In genomic region chr2:37471104-37471503, GRCh38 we compare ENCODE assay signal across 2 cellular contexts.
TF ChIP-seq lines count a peak whose summit lies in the region.

No MANE protein-coding gene starts in this region.

TF ChIP-seq in SK-N-SH treated with all-trans-retinoic acid at 6 μM for 48 hours, 23 proteins besides CTCF, POLR2A, EP300 and RAD21 (continued from another document and continues in another):
- TF ChIP-seq CREB5 (CRISPR knock-in tag; IDR thresholded peaks at IDR 0.05; ENCODE audit: low read depth) (no peak), OSR1 (CRISPR knock-in tag; IDR thresholded peaks at IDR 0.05) (no peak), ISL1 (CRISPR knock-in tag; IDR thresholded peaks at IDR 0.05) (peak; percentile 79), CSRNP3 (CRISPR knock-in tag; IDR thresholded peaks at IDR 0.05) (no peak), PATZ1 (CRISPR knock-in tag; IDR thresholded peaks at IDR 0.05; ENCODE audit: borderline replicate concordance) (no peak), ARNTL (CRISPR knock-in tag; IDR thresholded peaks at IDR 0.05; ENCODE audit: borderline replicate concordance, low read depth) (no peak), CSDC2 (CRISPR knock-in tag; IDR thresholded peaks at IDR 0.05) (no peak), ZNF8 (CRISPR knock-in tag; IDR thresholded peaks at IDR 0.05) (peak; percentile 35; the same call in 1 of the 2 replicates), GLIS3 (CRISPR knock-in tag; IDR thresholded peaks at IDR 0.05) (0 out of 2 replicates have a peak, but pooled peaks have one; percentile 27), ZFP30 (CRISPR knock-in tag; IDR thresholded peaks at IDR 0.05) (no peak), TSHZ2 (CRISPR knock-in tag; IDR thresholded peaks at IDR 0.05) (no peak), ZNF70 (CRISPR knock-in tag; IDR thresholded peaks at IDR 0.05) (no peak), ZC3H10 (CRISPR knock-in tag; IDR thresholded peaks at IDR 0.05) (no peak), RARB (CRISPR knock-in tag; IDR thresholded peaks at IDR 0.05) (no peak), TOX (CRISPR knock-in tag; IDR thresholded peaks at IDR 0.05; ENCODE audit: borderline replicate concordance) (no peak), TCF4 (CRISPR knock-in tag; IDR thresholded peaks at IDR 0.05; ENCODE audit: borderline replicate concordance) (no peak), ESRRG (CRISPR knock-in tag; IDR thresholded peaks at IDR 0.05) (no peak), POU6F1 (CRISPR knock-in tag; IDR thresholded peaks at IDR 0.05; ENCODE audit: borderline replicate concordance, low read depth) (no peak), ZNF565 (CRISPR knock-in tag; conservative IDR thresholded peaks at IDR 0.05; ENCODE audit: low read depth) (no peak), ZFP3 (CRISPR knock-in tag; IDR thresholded peaks at IDR 0.05) (peak; percentile 59; the same call in 1 of the 2 replicates), PPARA (CRISPR knock-in tag; IDR thresholded peaks at IDR 0.05; ENCODE audit: borderline replicate concordance) (no peak)

TF ChIP-seq in SK-N-SH, 30 proteins besides CTCF, POLR2A, EP300 and RAD21 (continued from another document):
- TF ChIP-seq REST (IDR thresholded peaks at IDR 0.05; ENCODE audit: low read depth, low read length) (no peak), FOSL2 (IDR thresholded peaks at IDR 0.05; ENCODE audit: borderline replicate concordance, low read depth) (no peak), ZBTB33 (IDR thresholded peaks at IDR 0.05; ENCODE audit: borderline replicate concordance, low read depth) (no peak), MAX (IDR thresholded peaks at IDR 0.05; ENCODE audit: low read depth) (no peak), SMC3 (IDR thresholded peaks at IDR 0.05; ENCODE audit: low read depth, low read length) (no peak), RFX5 (IDR thresholded peaks at IDR 0.05; ENCODE audit: low read length) (no peak), IRF3 (IDR thresholded peaks at IDR 0.05; ENCODE audit: low read depth, low read length) (no peak), GABPA (IDR thresholded peaks at IDR 0.05; ENCODE audit: low read depth) (no peak), EZH2phosphoT487 (IDR thresholded peaks at IDR 0.05; ENCODE audit: borderline replicate concordance, low read depth) (no peak), TCF12 (IDR thresholded peaks at IDR 0.05) (no peak), PBX3 (IDR thresholded peaks at IDR 0.05) (no peak), NFIC (IDR thresholded peaks at IDR 0.05; ENCODE audit: borderline replicate concordance) (no peak), USF1 (IDR thresholded peaks at IDR 0.05; ENCODE audit: borderline replicate concordance, low read depth) (no peak)
TF ChIP-seq in SK-N-SH: peak in this region for 0.
